1 cellular context compared by ENCODE assay signal in the genomic region with DNA sequence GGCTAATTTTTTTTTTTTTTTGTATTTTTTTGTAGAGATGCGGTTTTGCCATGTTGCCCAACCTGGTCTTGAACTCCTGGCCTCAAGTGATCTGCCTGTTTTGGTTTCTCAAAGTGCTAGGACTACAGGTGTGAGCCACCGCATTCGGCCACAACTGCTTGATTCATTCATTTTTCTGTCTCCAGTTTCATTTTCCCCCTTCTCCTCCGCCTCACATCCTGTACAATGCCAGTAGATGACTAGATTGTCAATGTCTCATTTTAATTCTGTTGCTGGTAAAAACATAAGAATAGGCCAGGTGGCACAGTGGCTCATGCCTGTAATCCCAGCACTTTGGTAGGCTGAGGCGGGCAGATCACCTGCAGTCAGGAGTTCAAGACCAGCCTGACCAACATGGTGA.
TF ChIP-seq lines count a peak whose summit lies in the region.

No MANE protein-coding gene starts in this region.

TF ChIP-seq in SK-N-SH, 30 proteins besides CTCF, POLR2A, EP300 and RAD21 (continued from another document):
- TF ChIP-seq RXRA (IDR thresholded peaks at IDR 0.05; ENCODE audit: borderline replicate concordance, low read depth) (no peak), NRF1 (IDR thresholded peaks at IDR 0.05; ENCODE audit: low read depth, low read length) (no peak), GATA2 (CRISPR knock-in tag; IDR thresholded peaks at IDR 0.05) (no peak)
